1 cellular context compared by ENCODE assay signal in genomic region chr7:56814390-56814789, GRCh38.
DNase-seq lines count a peak whose midpoint lies in the region; ATAC-seq and TF ChIP-seq lines count a peak whose summit lies in the region.
"Not testable (repeated sequence)": the region's sequence is repeated elsewhere in the genome, so short reads cannot be mapped to it uniquely, and the experiment has no call there.

No MANE protein-coding gene starts in this region.

- DNase-seq in upper lobe of right lung: peak; percentile 17

- not testable (repeated sequence) for H3K4me3 ChIP-seq in upper lobe of right lung

- not testable (repeated sequence) for H3K4me1 ChIP-seq in upper lobe of right lung

- not testable (repeated sequence) for H3K27ac ChIP-seq in upper lobe of right lung

- not testable (repeated sequence) for H3K9me3 ChIP-seq in upper lobe of right lung

- H3K27me3 ChIP-seq in upper lobe of right lung: not testable (repeated sequence)

- H3K36me3 ChIP-seq in upper lobe of right lung: not testable (repeated sequence)

- intact Hi-C loops in upper lobe of right lung (cut with DNase I): not testable (repeated sequence)

- not testable (repeated sequence) for ATAC-seq in upper lobe of right lung

- not testable (repeated sequence) for TF ChIP-seq CTCF in upper lobe of right lung (IDR thresholded peaks at IDR 0.05)
